ENCODE assay signal across 12 cellular contexts in the genomic region with DNA sequence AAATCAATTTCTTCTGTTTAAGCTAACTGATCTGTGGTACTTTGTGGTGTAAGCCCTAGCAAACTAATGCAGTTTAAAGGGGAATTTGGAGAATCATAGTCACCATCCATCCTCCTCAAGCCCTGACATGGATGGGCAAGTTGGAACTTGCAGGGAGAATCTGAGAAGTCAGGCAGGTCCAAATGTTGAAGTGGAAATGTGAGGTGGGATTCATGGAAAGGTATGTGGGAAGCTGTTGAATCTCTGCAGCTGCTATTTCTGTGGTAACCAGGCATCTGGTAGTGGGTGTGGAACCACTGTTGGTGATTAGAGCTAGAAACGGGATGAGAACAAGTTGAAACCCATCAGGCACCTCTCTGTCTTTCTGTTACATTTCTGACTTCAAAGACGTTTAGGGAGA.
"Had no signal": no experiment of that assay in that cellular context is flagged by ENCODE, and none has a peak within 500 bp of the region (broad histone marks: within the 10 kb centered on the region; RNA-seq: fewer than 3 reads in every experiment).

No MANE protein-coding gene starts in this region.

- H3K4me3 Mint-ChIP-seq: activated CD4-positive, alpha-beta memory T cell treated with anti-CD3 and anti-CD28 coated beads, Interleukin-2, amount 10 ng/mL, durations not matched to agents 7 days and 5 days; activated CD4-positive, alpha-beta T cell treated with anti-CD3 and anti-CD28 coated beads for 36 hours; activated naive CD4-positive, alpha-beta T cell treated with anti-CD3 and anti-CD28 coated beads, Interleukin-2, amount 10 ng/mL, durations not matched to agents 7 days and 5 days; activated T-cell treated with anti-CD3 and anti-CD28 coated beads, Interleukin-2, amount 50 U/mL, for 24 hours; naive thymus-derived CD8-positive, alpha-beta T cell had no signal

- H3K27me3 Mint-ChIP-seq: activated naive CD4-positive, alpha-beta T cell treated with anti-CD3 and anti-CD28 coated beads, Interleukin-2, amount 10 ng/mL, durations not matched to agents 7 days and 5 days had no signal

- H3K4me1 Mint-ChIP-seq: activated CD4-positive, alpha-beta memory T cell treated with anti-CD3 and anti-CD28 coated beads, Interleukin-2, amount 10 ng/mL, durations not matched to agents 7 days and 5 days; activated CD4-positive, alpha-beta T cell treated with anti-CD3 and anti-CD28 coated beads for 36 hours; activated naive CD4-positive, alpha-beta T cell treated with anti-CD3 and anti-CD28 coated beads, Interleukin-2, amount 10 ng/mL, durations not matched to agents 7 days and 5 days had no signal

- DNase-seq: activated CD4-positive, alpha-beta memory T cell treated with anti-CD3 and anti-CD28 coated beads, Interleukin-2, amount 10 ng/mL, durations not matched to agents 7 days and 5 days; activated CD4-positive, alpha-beta T cell treated with anti-CD3 and anti-CD28 coated beads for 36 hours; activated naive CD4-positive, alpha-beta T cell treated with anti-CD3 and anti-CD28 coated beads, Interleukin-2, amount 10 ng/mL, durations not matched to agents 7 days and 5 days; activated T-cell treated with anti-CD3 and anti-CD28 coated beads, Interleukin-2, amount 50 U/mL, for 24 hours; erythroblast; kidney; left lung; naive thymus-derived CD8-positive, alpha-beta T cell; pancreas; spleen; upper lobe of right lung had no signal

- ATAC-seq: activated CD4-positive, alpha-beta T cell treated with anti-CD3 and anti-CD28 coated beads for 36 hours; left lung; naive thymus-derived CD8-positive, alpha-beta T cell; pancreas; sciatic nerve; upper lobe of right lung had no signal

- H3K9me3 Mint-ChIP-seq: activated CD4-positive, alpha-beta memory T cell treated with anti-CD3 and anti-CD28 coated beads, Interleukin-2, amount 10 ng/mL, durations not matched to agents 7 days and 5 days; activated naive CD4-positive, alpha-beta T cell treated with anti-CD3 and anti-CD28 coated beads, Interleukin-2, amount 10 ng/mL, durations not matched to agents 7 days and 5 days; activated T-cell treated with anti-CD3 and anti-CD28 coated beads, Interleukin-2, amount 50 U/mL, for 24 hours; naive thymus-derived CD8-positive, alpha-beta T cell had no signal

- H3K27ac Mint-ChIP-seq: activated CD4-positive, alpha-beta memory T cell treated with anti-CD3 and anti-CD28 coated beads, Interleukin-2, amount 10 ng/mL, durations not matched to agents 7 days and 5 days; activated CD4-positive, alpha-beta T cell treated with anti-CD3 and anti-CD28 coated beads for 36 hours; activated naive CD4-positive, alpha-beta T cell treated with anti-CD3 and anti-CD28 coated beads, Interleukin-2, amount 10 ng/mL, durations not matched to agents 7 days and 5 days; activated T-cell treated with anti-CD3 and anti-CD28 coated beads, Interleukin-2, amount 50 U/mL, for 24 hours; naive thymus-derived CD8-positive, alpha-beta T cell had no signal

- H3K36me3 Mint-ChIP-seq: activated naive CD4-positive, alpha-beta T cell treated with anti-CD3 and anti-CD28 coated beads, Interleukin-2, amount 10 ng/mL, durations not matched to agents 7 days and 5 days; naive thymus-derived CD8-positive, alpha-beta T cell had no signal
